Comparison of ENCODE assay signal across 21 cellular contexts in genomic region chr3:13335503-13335902, GRCh38.
"Had no signal": no experiment of that assay in that cellular context is flagged by ENCODE, and none has a peak within 500 bp of the region (broad histone marks: within the 10 kb centered on the region; RNA-seq: fewer than 3 reads in every experiment).

No MANE protein-coding gene starts in this region.

- H3K9me3 Mint-ChIP-seq: activated CD4-positive, alpha-beta T cell treated with anti-CD3 and anti-CD28 coated beads, Interleukin-2, amount 10 ng/mL, durations not matched to agents 24 days and 14 days; activated T-helper 1 cell treated with anti-CD3 and anti-CD28 coated beads, Interleukin-12 subunit alpha, Interleukin-12 subunit beta, Interleukin-2, Interleukin-4 antibody, amounts not matched to agents 30 ng/mL and 10 ng/mL and 1 ng/mL, durations not matched to agents 14 hours and 24 hours and 36 hours; neural progenitor cell; stimulated activated naive CD8-positive, alpha-beta T cell treated with anti-CD3 and anti-CD28 coated beads, Interleukin-15, amount 100 ng/mL, for 72 hours had no signal

- H3K27me3 ChIP-seq: body of pancreas, hepatocyte, neural progenitor cell, ovary, suprapubic skin, transverse colon, uterus had no signal

- H3K9me3 ChIP-seq: body of pancreas, ovary, psoas muscle, suprapubic skin, transverse colon, uterus had no signal

- H3K27ac Mint-ChIP-seq: activated T-helper 1 cell treated with anti-CD3 and anti-CD28 coated beads, Interleukin-12 subunit alpha, Interleukin-12 subunit beta, Interleukin-2, Interleukin-4 antibody, amounts not matched to agents 30 ng/mL and 10 ng/mL and 1 ng/mL, durations not matched to agents 14 hours and 24 hours and 36 hours; neural progenitor cell had no signal

- H3K4me2 ChIP-seq: hepatocyte, neural progenitor cell had no signal

- H3K9ac ChIP-seq: neural progenitor cell had no signal

- H3K36me3 ChIP-seq: neural progenitor cell, ovary, transverse colon, uterus had no signal

- H3K4me1 ChIP-seq: foreskin keratinocyte, neural progenitor cell, suprapubic skin, transverse colon, uterus had no signal

- H3K27ac ChIP-seq: body of pancreas, coronary artery, foreskin keratinocyte, hepatocyte, neural progenitor cell, ovary, psoas muscle, suprapubic skin, transverse colon, uterus had no signal

- H3K4me3 ChIP-seq: body of pancreas, coronary artery, hepatocyte, neural progenitor cell, ovary, psoas muscle, suprapubic skin, transverse colon, uterus had no signal

- H3K4me1 Mint-ChIP-seq: activated CD4-positive, alpha-beta T cell treated with anti-CD3 and anti-CD28 coated beads, Interleukin-2, amount 10 ng/mL, durations not matched to agents 24 days and 14 days; stimulated activated naive CD8-positive, alpha-beta T cell treated with anti-CD3 and anti-CD28 coated beads, Interleukin-15, amount 100 ng/mL, for 72 hours had no signal

- H3K4me3 Mint-ChIP-seq: activated CD4-positive, alpha-beta T cell treated with anti-CD3 and anti-CD28 coated beads, Interleukin-2, amount 10 ng/mL, durations not matched to agents 24 days and 14 days; activated T-helper 1 cell treated with anti-CD3 and anti-CD28 coated beads, Interleukin-12 subunit alpha, Interleukin-12 subunit beta, Interleukin-2, Interleukin-4 antibody, amounts not matched to agents 30 ng/mL and 10 ng/mL and 1 ng/mL, durations not matched to agents 14 hours and 24 hours and 36 hours; naive thymus-derived CD4-positive, alpha-beta T cell; neural progenitor cell; stimulated activated naive CD8-positive, alpha-beta T cell treated with anti-CD3 and anti-CD28 coated beads, Interleukin-15, amount 100 ng/mL, for 72 hours had no signal

- H3K79me2 ChIP-seq: hepatocyte had no signal

- H2AFZ ChIP-seq: hepatocyte, neural progenitor cell had no signal

- ATAC-seq: body of pancreas; foreskin keratinocyte; left cardiac atrium; naive thymus-derived CD4-positive, alpha-beta T cell; psoas muscle; right cardiac atrium; stimulated activated naive CD8-positive, alpha-beta T cell treated with anti-CD3 and anti-CD28 coated beads, Interleukin-15, amount 100 ng/mL, for 72 hours had no signal

- DNase-seq: activated CD4-positive, alpha-beta T cell treated with anti-CD3 and anti-CD28 coated beads, Interleukin-2, amount 10 ng/mL, durations not matched to agents 24 days and 14 days; activated gamma-delta T cell treated with Interleukin-2 at 50 U/mL for 16 hours; central memory CD4-positive, alpha-beta T cell; foreskin keratinocyte; left cardiac atrium; mesendoderm; naive thymus-derived CD4-positive, alpha-beta T cell; ovary; psoas muscle; right cardiac atrium; stimulated activated CD4-positive, alpha-beta T cell treated with anti-CD3 and anti-CD28 coated beads, Interleukin-2, amount 100 ng/mL, for 48 hours; stimulated activated naive CD8-positive, alpha-beta T cell treated with anti-CD3 and anti-CD28 coated beads, Interleukin-15, amount 100 ng/mL, for 72 hours; T1000; transverse colon; uterus had no signal

- H3K27me3 Mint-ChIP-seq: activated CD4-positive, alpha-beta T cell treated with anti-CD3 and anti-CD28 coated beads, Interleukin-2, amount 10 ng/mL, durations not matched to agents 24 days and 14 days; naive thymus-derived CD4-positive, alpha-beta T cell; stimulated activated naive CD8-positive, alpha-beta T cell treated with anti-CD3 and anti-CD28 coated beads, Interleukin-15, amount 100 ng/mL, for 72 hours had no signal
